Comparison of ENCODE assay signal across 24 cellular contexts in genomic region chr7:44646176-44646920, GRCh38. TPM values are rescaled to one million over a fixed set of nuclear protein-coding genes. Genes with fewer than 3 reads are reported as not detected.
DNase-seq lines count a peak whose midpoint lies in the region; ATAC-seq and TF ChIP-seq lines count a peak whose summit lies in the region.
"Had no signal": no experiment of that assay in that cellular context is flagged by ENCODE, and none has a peak within 500 bp of the region (broad histone marks: within the 10 kb centered on the region; RNA-seq: fewer than 3 reads in every experiment).

No MANE protein-coding gene starts in this region.

- H4K8ac ChIP-seq in trophoblast cell (ENCODE audit: low read depth, low read length): no peak overlapping the region

- H3K14ac ChIP-seq in trophoblast cell (ENCODE audit: low read length): no peak overlapping the region

- no peak overlapping the region for H4K91ac ChIP-seq in trophoblast cell (ENCODE audit: low read depth, low read length)

- peaks cover 16% of the 10 kb centered on the region for H3K4me1 ChIP-seq in DOHH2 (ENCODE audit: control insufficient read depth, low read length)
- no peaks in the 10 kb centered on the region for H3K4me1 ChIP-seq in trophoblast cell (ENCODE audit: control insufficient read depth in 1 of 2, insufficient read depth in 2 of 2, low read length in 2 of 2)
- H3K4me1 ChIP-seq: neural progenitor cell had no signal

- no peaks in the 10 kb centered on the region for H3K9me2 ChIP-seq in DOHH2 (replicated peaks; ENCODE audit: control insufficient read depth, low read length)

- H2BK120ac ChIP-seq in trophoblast cell (ENCODE audit: insufficient read depth, low read length, poor library complexity): no peak overlapping the region

- no peak overlapping the region for H3K4ac ChIP-seq in trophoblast cell (ENCODE audit: low read depth, low read length)

- H3F3A ChIP-seq in DOHH2 (ENCODE audit: control insufficient read depth, insufficient read depth): peaks cover 5% of the 10 kb centered on the region

- H3K79me1 ChIP-seq in trophoblast cell (ENCODE audit: low read length): no peaks in the 10 kb centered on the region

- H3K36me3 Mint-ChIP-seq in activated T-helper 17 cell treated with anti-CD3 and anti-CD28 coated beads, Interleukin-2, amount 50 U/mL, for 72 hours (ENCODE audit: low read depth): peaks cover 55% of the 10 kb centered on the region
- peaks cover 8% of the 10 kb centered on the region for H3K36me3 Mint-ChIP-seq in memory B cell

- no CpG with 5 or more reads among the region's 3 CpGs for WGBS in trophoblast cell (ENCODE audit: extremely low coverage, insufficient coverage, insufficient read length)

- H2AFZ ChIP-seq in trophoblast cell (ENCODE audit: insufficient read depth, low read length, poor library complexity): no peak overlapping the region
- H2AFZ ChIP-seq: neural progenitor cell had no signal

- ATAC-seq in activated T-helper 17 cell treated with anti-CD3 and anti-CD28 coated beads, Interleukin-2, amount 50 U/mL, for 72 hours (replicated peaks): no peak
- ATAC-seq in memory B cell (ENCODE audit: low read depth) (no peak), GM18505 (IDR thresholded peaks at IDR 0.05; ENCODE audit: unreplicated experiment) (no peak)
- ATAC-seq: activated CD4-positive, CD25-positive, alpha-beta regulatory T cell treated with anti-CD3 and anti-CD28 coated beads, Interleukin-2, amount 50 U/mL, for 24 hours; stimulated activated naive CD8-positive, alpha-beta T cell treated with anti-CD3 and anti-CD28 coated beads, Interleukin-15, Interleukin-2, amounts not matched to agents 100 U/mL and 50 U/mL, for 24 hours had no signal

- H3K9me3 ChIP-seq in DOHH2 (ENCODE audit: control insufficient read depth, insufficient read depth, low read length) (no peaks in the 10 kb centered on the region), trophoblast cell (ENCODE audit: insufficient read depth, low read depth, low read length) (no peaks in the 10 kb centered on the region)
- H3K9me3 ChIP-seq: esophagus muscularis mucosa, tibial nerve had no signal

- peak overlapping the region; percentile 7; the same call in 1 of the 2 replicates for H3K4me2 ChIP-seq in DOHH2 (ENCODE audit: low read length)
- no peak overlapping the region for H3K4me2 ChIP-seq in trophoblast cell (ENCODE audit: low read length)
- H3K4me2 ChIP-seq: neural progenitor cell, smooth muscle cell had no signal

- peaks cover 12% of the 10 kb centered on the region for H3K4me1 Mint-ChIP-seq in activated T-helper 17 cell treated with anti-CD3 and anti-CD28 coated beads, Interleukin-2, amount 50 U/mL, for 72 hours
- peaks cover 11% of the 10 kb centered on the region for H3K4me1 Mint-ChIP-seq in memory B cell
- H3K4me1 Mint-ChIP-seq: neural progenitor cell had no signal

- H3K4me3 Mint-ChIP-seq in activated T-helper 17 cell treated with anti-CD3 and anti-CD28 coated beads, Interleukin-2, amount 50 U/mL, for 72 hours: no peak overlapping the region
- no peak overlapping the region for H3K4me3 Mint-ChIP-seq in memory B cell
- H3K4me3 Mint-ChIP-seq: neural progenitor cell had no signal

- H3K9me3 Mint-ChIP-seq in activated T-helper 17 cell treated with anti-CD3 and anti-CD28 coated beads, Interleukin-2, amount 50 U/mL, for 72 hours: no peaks in the 10 kb centered on the region
- H3K9me3 Mint-ChIP-seq in memory B cell: no peaks in the 10 kb centered on the region
- H3K9me3 Mint-ChIP-seq: neural progenitor cell had no signal

- no peak for TF ChIP-seq POLR2A in GM18505 (IDR thresholded peaks at IDR 0.05; ENCODE audit: borderline replicate concordance, extremely low read depth, insufficient read depth, insufficient read length)

- no peaks in the 10 kb centered on the region for H3K27me3 Mint-ChIP-seq in activated T-helper 17 cell treated with anti-CD3 and anti-CD28 coated beads, Interleukin-2, amount 50 U/mL, for 72 hours
- H3K27me3 Mint-ChIP-seq in memory B cell: no peaks in the 10 kb centered on the region

- H2BK5ac ChIP-seq in trophoblast cell (ENCODE audit: low read depth, low read length, poor library complexity): no peak overlapping the region

- no peaks in the 10 kb centered on the region for H3K27me3 ChIP-seq in DOHH2 (ENCODE audit: control insufficient read depth, low read length)
- H3K27me3 ChIP-seq in trophoblast cell (ENCODE audit: insufficient read depth, low read length): no peaks in the 10 kb centered on the region
- H3K27me3 ChIP-seq: esophagus muscularis mucosa, neural progenitor cell, tibial nerve had no signal

- H3K36me3 ChIP-seq in DOHH2 (ENCODE audit: control insufficient read depth, low read length): peaks cover 52% of the 10 kb centered on the region
- H3K36me3 ChIP-seq in trophoblast cell (ENCODE audit: control insufficient read depth in 1 of 2, insufficient read depth in 2 of 2, low read length in 2 of 2): peaks cover 27 to 46% of the 10 kb centered on the region in 2 experiments
- H3K36me3 ChIP-seq: neural progenitor cell had no signal

- H3K9ac ChIP-seq in trophoblast cell (ENCODE audit: low read length): no peak overlapping the region
- H3K9ac ChIP-seq: neural progenitor cell had no signal

- peaks cover 3% of the 10 kb centered on the region; the same call in 1 of the 2 replicates for H3K79me2 ChIP-seq in DOHH2 (ENCODE audit: control insufficient read depth, low read length)
- H3K79me2 ChIP-seq in trophoblast cell (ENCODE audit: control insufficient read depth, insufficient read depth, low read length, poor library complexity): no peaks in the 10 kb centered on the region

- H2AK5ac ChIP-seq in trophoblast cell (ENCODE audit: low read length): no peak overlapping the region

- DNase-seq in AG09309 (ENCODE audit: low read depth) (peak; percentile 20), memory B cell (ENCODE audit: low spot score in 2 of 2) (no peak), T-helper 1 cell (no peak), NCI-H1092 (lab: John Stamatoyannopoulos, UW) (no peak), trophoblast cell (no peak)
- DNase-seq: activated gamma-delta T cell; caudate nucleus; DND-41; glutamatergic neuron; NCI-H187 treated with DMSO at 0.1 percent for 48 hours; NCI-H2227 treated with DMSO at 0.1 percent for 48 hours; NCI-H82; stimulated activated CD4-positive, alpha-beta T cell treated with anti-CD3 and anti-CD28 coated beads, Interleukin-2, amount 100 ng/mL, for 48 hours; stimulated activated naive CD8-positive, alpha-beta T cell treated with anti-CD3 and anti-CD28 coated beads, Interleukin-15, Interleukin-2, amounts not matched to agents 100 U/mL and 50 U/mL, for 24 hours; T-helper 9 cell had no signal

- no peak overlapping the region for H3K23ac ChIP-seq in trophoblast cell (ENCODE audit: low read length)

- H3K4me3 ChIP-seq in AG09309 (ENCODE audit: control insufficient read depth, low read depth, low read length): no peak overlapping the region
- H3K4me3 ChIP-seq in DOHH2 (ENCODE audit: low read length): no peak overlapping the region
- no peak overlapping the region for H3K4me3 ChIP-seq in trophoblast cell (ENCODE audit: low read depth, low read length)
- H3K4me3 ChIP-seq: esophagus muscularis mucosa, neural progenitor cell, SK-N-MC, smooth muscle cell, tibial nerve had no signal

- no peak overlapping the region for H4K12ac ChIP-seq in trophoblast cell (ENCODE audit: low read depth, low read length)

- H3K18ac ChIP-seq in trophoblast cell (ENCODE audit: low read length): no peak overlapping the region

- no peaks in the 10 kb centered on the region for H4K20me1 ChIP-seq in DOHH2 (ENCODE audit: control insufficient read depth, insufficient read depth, low read depth, low read length)

- TF ChIP-seq CTCF in AG09309 (IDR thresholded peaks at IDR 0.05; ENCODE audit: control insufficient read depth, insufficient read depth, low read depth, low read length, missing control alignments) (no peak), DOHH2 (IDR thresholded peaks at IDR 0.05; ENCODE audit: low read depth, low read length, poor library complexity, severe bottlenecking) (no peak)

- H3K27ac Mint-ChIP-seq in activated T-helper 17 cell treated with anti-CD3 and anti-CD28 coated beads, Interleukin-2, amount 50 U/mL, for 72 hours: peak overlapping the region; percentile 73
- H3K27ac Mint-ChIP-seq in memory B cell: peak overlapping the region; percentile 24
- H3K27ac Mint-ChIP-seq: neural progenitor cell had no signal

- H3K27ac ChIP-seq in DOHH2 (ENCODE audit: low read depth, low read length) (no peak overlapping the region), trophoblast cell (ENCODE audit: low read depth, low read length) (no peak overlapping the region)
- H3K27ac ChIP-seq: esophagus muscularis mucosa, neural progenitor cell, SK-N-MC, tibial nerve had no signal

- H2BK12ac ChIP-seq in trophoblast cell (ENCODE audit: low read length): no peak overlapping the region

RNA-seq across cellular contexts. Expression of gene OGDH, which starts 39.9 kb away (rescaled TPM):
- total RNA-seq in activated T-helper 17 cell treated with anti-CD3 and anti-CD28 coated beads, Interleukin-2, amount 50 U/mL, for 72 hours: 100 to 1,000 TPM in 1 of 2 donors, 10 to 100 TPM in 1; 77.6 to 128 TPM
- 61.6 and 62.5 TPM in 2 replicates for polyA plus RNA-seq in trophoblast cell (2013)
